Comparison of ENCODE assay signal across 1 cellular context in the genomic region with DNA sequence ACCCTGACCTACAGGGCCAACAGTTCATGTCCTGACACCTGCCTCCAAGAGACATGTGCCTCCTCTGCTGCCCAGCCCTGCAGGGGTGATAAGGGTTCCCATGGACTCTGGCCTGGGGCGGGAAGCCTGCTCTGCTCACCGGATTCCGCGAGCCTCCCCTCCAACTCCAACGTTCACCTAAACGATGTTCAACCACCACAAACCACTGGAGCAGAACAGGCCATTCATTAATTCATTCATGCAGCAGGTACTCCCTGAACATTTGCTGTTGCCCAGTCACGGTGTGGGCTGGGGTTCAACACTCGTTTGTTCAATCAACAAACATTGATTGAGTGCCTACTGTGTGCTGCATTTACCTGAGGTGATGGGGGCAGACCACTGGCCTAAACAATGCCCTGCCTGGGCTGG.
A peak's percentile ranks its signal among the peaks of the same experiment; 100 is the strongest.
TF ChIP-seq lines count a peak whose summit lies in the region.

No MANE protein-coding gene starts in this region.

TF ChIP-seq in HepG2, 621 proteins besides CTCF, POLR2A, EP300 and RAD21 (continued from another document and continues in another):
- TF ChIP-seq ZFP82 (CRISPR knock-in tag; IDR thresholded peaks at IDR 0.05; ENCODE audit: borderline replicate concordance) (no peak), GZF1 (CRISPR knock-in tag; IDR thresholded peaks at IDR 0.05) (0 out of 2 replicates have a peak, but pooled peaks have one; percentile 24), MZF1 (CRISPR knock-in tag; IDR thresholded peaks at IDR 0.05; ENCODE audit: borderline replicate concordance) (no peak), ZNF788 (CRISPR knock-in tag; IDR thresholded peaks at IDR 0.05; ENCODE audit: borderline replicate concordance) (peak; percentile 20; the same call in 1 of the 2 replicates), ZNF547 (CRISPR knock-in tag; IDR thresholded peaks at IDR 0.05) (peak; percentile 46; the same call in 1 of the 2 replicates), CCAR2 (optimal IDR thresholded peaks at IDR 0.05; ENCODE audit: low read depth, low read length) (no peak), ZNF264 (CRISPR knock-in tag; IDR thresholded peaks at IDR 0.05) (peak; percentile 43; the same call in 1 of the 2 replicates), MEF2D (CRISPR knock-in tag; IDR thresholded peaks at IDR 0.05) (peak; percentile 44; the same call in 1 of the 2 replicates), HIVEP1 (CRISPR knock-in tag; IDR thresholded peaks at IDR 0.05) (no peak), STAG1 (CRISPR knock-in tag; IDR thresholded peaks at IDR 0.05) (no peak), HNF4A (CRISPR knock-in tag; IDR thresholded peaks at IDR 0.05) (peak; percentile 92), TSC22D2 (CRISPR knock-in tag; IDR thresholded peaks at IDR 0.05; ENCODE audit: borderline replicate concordance) (no peak), PCBP1 (IDR thresholded peaks at IDR 0.05; ENCODE audit: borderline replicate concordance, low read depth, low read length) (no peak), SRSF4 (IDR thresholded peaks at IDR 0.05; ENCODE audit: low read depth, low read length, poor library complexity, severe bottlenecking) (no peak), ZBTB20 (CRISPR knock-in tag; IDR thresholded peaks at IDR 0.05; ENCODE audit: borderline replicate concordance, low read depth) (no peak), ZNF234 (CRISPR knock-in tag; conservative IDR thresholded peaks at IDR 0.05) (no peak), ZNF720 (CRISPR knock-in tag; IDR thresholded peaks at IDR 0.05) (no peak), PRMT3 (CRISPR knock-in tag; IDR thresholded peaks at IDR 0.05; ENCODE audit: borderline replicate concordance, low read depth) (no peak), ZSCAN31 (CRISPR knock-in tag; IDR thresholded peaks at IDR 0.05; ENCODE audit: low read depth) (no peak), KDM3A (CRISPR knock-in tag; IDR thresholded peaks at IDR 0.05; ENCODE audit: low read depth) (no peak), XRCC5 (optimal IDR thresholded peaks at IDR 0.05; ENCODE audit: low read length) (no peak), PITX1 (CRISPR knock-in tag; IDR thresholded peaks at IDR 0.05) (peak; percentile 38; the same call in 1 of the 2 replicates), FOSL1 (CRISPR knock-in tag; IDR thresholded peaks at IDR 0.05; ENCODE audit: borderline replicate concordance) (no peak), ATM (IDR thresholded peaks at IDR 0.05; ENCODE audit: borderline replicate concordance) (no peak), IKZF4 (CRISPR knock-in tag; IDR thresholded peaks at IDR 0.05; ENCODE audit: borderline replicate concordance, low read depth, not compliant biosample characterization) (peak; percentile 56), BHLHE40 (IDR thresholded peaks at IDR 0.05; ENCODE audit: low read length) (no peak), ZNF256 (CRISPR knock-in tag; conservative IDR thresholded peaks at IDR 0.05) (0 out of 2 replicates have a peak, but pooled peaks have one; percentile 34)
- TF ChIP-seq, protein P1, sequence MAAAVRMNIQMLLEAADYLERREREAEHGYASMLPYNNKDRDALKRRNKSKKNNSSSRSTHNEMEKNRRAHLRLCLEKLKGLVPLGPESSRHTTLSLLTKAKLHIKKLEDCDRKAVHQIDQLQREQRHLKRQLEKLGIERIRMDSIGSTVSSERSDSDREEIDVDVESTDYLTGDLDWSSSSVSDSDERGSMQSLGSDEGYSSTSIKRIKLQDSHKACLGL (CRISPR knock-in tag; IDR thresholded peaks at IDR 0.05), result no peak
- TF ChIP-seq, protein P2, sequence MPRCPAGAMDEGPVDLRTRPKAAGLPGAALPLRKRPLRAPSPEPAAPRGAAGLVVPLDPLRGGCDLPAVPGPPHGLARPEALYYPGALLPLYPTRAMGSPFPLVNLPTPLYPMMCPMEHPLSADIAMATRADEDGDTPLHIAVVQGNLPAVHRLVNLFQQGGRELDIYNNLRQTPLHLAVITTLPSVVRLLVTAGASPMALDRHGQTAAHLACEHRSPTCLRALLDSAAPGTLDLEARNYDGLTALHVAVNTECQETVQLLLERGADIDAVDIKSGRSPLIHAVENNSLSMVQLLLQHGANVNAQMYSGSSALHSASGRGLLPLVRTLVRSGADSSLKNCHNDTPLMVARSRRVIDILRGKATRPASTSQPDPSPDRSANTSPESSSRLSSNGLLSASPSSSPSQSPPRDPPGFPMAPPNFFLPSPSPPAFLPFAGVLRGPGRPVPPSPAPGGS (CRISPR knock-in tag; IDR thresholded peaks at IDR 0.05), result 0 out of 2 replicates have a peak, but pooled peaks have one; percentile 38
- TF ChIP-seq, protein P3, sequence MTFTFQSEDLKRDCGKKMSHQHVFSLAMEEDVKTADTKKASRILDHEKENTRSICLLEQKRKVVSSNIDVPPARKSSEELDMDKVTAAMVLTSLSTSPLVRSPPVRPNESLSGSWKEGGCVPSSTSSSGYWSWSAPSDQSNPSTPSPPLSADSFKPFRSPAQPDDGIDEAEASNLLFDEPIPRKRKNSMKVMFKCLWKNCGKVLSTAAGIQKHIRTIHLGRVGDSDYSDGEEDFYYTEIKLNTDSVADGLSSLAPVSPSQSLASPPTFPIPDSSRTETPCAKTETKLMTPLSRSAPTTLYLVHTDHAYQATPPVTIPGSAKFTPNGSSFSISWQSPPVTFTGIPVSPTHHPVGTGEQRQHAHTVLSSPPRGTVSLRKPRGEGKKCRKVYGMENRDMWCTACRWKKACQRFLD (CRISPR knock-in tag; IDR thresholded peaks at IDR 0.05; ENCODE audit: borderline replicate concordance), result no peak
- TF ChIP-seq, protein P4, sequence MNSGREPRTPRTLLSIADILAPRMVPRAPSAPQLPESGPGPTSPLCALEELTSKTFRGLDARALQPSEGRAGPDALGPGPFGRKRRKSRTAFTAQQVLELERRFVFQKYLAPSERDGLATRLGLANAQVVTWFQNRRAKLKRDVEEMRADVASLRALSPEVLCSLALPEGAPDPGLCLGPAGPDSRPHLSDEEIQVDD (CRISPR knock-in tag; IDR thresholded peaks at IDR 0.05; ENCODE audit: borderline replicate concordance), result 0 out of 2 replicates have a peak, but pooled peaks have one; percentile 49
- TF ChIP-seq, protein P5, sequence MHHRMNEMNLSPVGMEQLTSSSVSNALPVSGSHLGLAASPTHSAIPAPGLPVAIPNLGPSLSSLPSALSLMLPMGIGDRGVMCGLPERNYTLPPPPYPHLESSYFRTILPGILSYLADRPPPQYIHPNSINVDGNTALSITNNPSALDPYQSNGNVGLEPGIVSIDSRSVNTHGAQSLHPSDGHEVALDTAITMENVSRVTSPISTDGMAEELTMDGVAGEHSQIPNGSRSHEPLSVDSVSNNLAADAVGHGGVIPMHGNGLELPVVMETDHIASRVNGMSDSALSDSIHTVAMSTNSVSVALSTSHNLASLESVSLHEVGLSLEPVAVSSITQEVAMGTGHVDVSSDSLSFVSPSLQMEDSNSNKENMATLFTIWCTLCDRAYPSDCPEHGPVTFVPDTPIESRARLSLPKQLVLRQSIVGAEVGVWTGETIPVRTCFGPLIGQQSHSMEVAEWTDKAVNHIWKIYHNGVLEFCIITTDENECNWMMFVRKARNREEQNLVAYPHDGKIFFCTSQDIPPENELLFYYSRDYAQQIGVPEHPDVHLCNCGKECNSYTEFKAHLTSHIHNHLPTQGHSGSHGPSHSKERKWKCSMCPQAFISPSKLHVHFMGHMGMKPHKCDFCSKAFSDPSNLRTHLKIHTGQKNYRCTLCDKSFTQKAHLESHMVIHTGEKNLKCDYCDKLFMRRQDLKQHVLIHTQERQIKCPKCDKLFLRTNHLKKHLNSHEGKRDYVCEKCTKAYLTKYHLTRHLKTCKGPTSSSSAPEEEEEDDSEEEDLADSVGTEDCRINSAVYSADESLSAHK (CRISPR knock-in tag; IDR thresholded peaks at IDR 0.05; ENCODE audit: borderline replicate concordance), result no peak
- TF ChIP-seq, protein P6, sequence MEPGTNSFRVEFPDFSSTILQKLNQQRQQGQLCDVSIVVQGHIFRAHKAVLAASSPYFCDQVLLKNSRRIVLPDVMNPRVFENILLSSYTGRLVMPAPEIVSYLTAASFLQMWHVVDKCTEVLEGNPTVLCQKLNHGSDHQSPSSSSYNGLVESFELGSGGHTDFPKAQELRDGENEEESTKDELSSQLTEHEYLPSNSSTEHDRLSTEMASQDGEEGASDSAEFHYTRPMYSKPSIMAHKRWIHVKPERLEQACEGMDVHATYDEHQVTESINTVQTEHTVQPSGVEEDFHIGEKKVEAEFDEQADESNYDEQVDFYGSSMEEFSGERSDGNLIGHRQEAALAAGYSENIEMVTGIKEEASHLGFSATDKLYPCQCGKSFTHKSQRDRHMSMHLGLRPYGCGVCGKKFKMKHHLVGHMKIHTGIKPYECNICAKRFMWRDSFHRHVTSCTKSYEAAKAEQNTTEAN (CRISPR knock-in tag; conservative IDR thresholded peaks at IDR 0.05), result no peak
- TF ChIP-seq, protein P7, sequence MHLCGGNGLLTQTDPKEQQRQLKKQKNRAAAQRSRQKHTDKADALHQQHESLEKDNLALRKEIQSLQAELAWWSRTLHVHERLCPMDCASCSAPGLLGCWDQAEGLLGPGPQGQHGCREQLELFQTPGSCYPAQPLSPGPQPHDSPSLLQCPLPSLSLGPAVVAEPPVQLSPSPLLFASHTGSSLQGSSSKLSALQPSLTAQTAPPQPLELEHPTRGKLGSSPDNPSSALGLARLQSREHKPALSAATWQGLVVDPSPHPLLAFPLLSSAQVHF (CRISPR knock-in tag; IDR thresholded peaks at IDR 0.05), result no peak
- TF ChIP-seq, protein P8, sequence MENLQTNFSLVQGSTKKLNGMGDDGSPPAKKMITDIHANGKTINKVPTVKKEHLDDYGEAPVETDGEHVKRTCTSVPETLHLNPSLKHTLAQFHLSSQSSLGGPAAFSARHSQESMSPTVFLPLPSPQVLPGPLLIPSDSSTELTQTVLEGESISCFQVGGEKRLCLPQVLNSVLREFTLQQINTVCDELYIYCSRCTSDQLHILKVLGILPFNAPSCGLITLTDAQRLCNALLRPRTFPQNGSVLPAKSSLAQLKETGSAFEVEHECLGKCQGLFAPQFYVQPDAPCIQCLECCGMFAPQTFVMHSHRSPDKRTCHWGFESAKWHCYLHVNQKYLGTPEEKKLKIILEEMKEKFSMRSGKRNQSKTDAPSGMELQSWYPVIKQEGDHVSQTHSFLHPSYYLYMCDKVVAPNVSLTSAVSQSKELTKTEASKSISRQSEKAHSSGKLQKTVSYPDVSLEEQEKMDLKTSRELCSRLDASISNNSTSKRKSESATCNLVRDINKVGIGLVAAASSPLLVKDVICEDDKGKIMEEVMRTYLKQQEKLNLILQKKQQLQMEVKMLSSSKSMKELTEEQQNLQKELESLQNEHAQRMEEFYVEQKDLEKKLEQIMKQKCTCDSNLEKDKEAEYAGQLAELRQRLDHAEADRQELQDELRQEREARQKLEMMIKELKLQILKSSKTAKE (CRISPR knock-in tag; IDR thresholded peaks at IDR 0.05; ENCODE audit: borderline replicate concordance), result no peak
- TF ChIP-seq, protein P9, sequence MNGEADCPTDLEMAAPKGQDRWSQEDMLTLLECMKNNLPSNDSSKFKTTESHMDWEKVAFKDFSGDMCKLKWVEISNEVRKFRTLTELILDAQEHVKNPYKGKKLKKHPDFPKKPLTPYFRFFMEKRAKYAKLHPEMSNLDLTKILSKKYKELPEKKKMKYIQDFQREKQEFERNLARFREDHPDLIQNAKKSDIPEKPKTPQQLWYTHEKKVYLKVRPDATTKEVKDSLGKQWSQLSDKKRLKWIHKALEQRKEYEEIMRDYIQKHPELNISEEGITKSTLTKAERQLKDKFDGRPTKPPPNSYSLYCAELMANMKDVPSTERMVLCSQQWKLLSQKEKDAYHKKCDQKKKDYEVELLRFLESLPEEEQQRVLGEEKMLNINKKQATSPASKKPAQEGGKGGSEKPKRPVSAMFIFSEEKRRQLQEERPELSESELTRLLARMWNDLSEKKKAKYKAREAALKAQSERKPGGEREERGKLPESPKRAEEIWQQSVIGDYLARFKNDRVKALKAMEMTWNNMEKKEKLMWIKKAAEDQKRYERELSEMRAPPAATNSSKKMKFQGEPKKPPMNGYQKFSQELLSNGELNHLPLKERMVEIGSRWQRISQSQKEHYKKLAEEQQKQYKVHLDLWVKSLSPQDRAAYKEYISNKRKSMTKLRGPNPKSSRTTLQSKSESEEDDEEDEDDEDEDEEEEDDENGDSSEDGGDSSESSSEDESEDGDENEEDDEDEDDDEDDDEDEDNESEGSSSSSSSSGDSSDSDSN (CRISPR knock-in tag; IDR thresholded peaks at IDR 0.05), result peak; percentile 48; the same call in 1 of the 2 replicates
- TF ChIP-seq, protein P10, sequence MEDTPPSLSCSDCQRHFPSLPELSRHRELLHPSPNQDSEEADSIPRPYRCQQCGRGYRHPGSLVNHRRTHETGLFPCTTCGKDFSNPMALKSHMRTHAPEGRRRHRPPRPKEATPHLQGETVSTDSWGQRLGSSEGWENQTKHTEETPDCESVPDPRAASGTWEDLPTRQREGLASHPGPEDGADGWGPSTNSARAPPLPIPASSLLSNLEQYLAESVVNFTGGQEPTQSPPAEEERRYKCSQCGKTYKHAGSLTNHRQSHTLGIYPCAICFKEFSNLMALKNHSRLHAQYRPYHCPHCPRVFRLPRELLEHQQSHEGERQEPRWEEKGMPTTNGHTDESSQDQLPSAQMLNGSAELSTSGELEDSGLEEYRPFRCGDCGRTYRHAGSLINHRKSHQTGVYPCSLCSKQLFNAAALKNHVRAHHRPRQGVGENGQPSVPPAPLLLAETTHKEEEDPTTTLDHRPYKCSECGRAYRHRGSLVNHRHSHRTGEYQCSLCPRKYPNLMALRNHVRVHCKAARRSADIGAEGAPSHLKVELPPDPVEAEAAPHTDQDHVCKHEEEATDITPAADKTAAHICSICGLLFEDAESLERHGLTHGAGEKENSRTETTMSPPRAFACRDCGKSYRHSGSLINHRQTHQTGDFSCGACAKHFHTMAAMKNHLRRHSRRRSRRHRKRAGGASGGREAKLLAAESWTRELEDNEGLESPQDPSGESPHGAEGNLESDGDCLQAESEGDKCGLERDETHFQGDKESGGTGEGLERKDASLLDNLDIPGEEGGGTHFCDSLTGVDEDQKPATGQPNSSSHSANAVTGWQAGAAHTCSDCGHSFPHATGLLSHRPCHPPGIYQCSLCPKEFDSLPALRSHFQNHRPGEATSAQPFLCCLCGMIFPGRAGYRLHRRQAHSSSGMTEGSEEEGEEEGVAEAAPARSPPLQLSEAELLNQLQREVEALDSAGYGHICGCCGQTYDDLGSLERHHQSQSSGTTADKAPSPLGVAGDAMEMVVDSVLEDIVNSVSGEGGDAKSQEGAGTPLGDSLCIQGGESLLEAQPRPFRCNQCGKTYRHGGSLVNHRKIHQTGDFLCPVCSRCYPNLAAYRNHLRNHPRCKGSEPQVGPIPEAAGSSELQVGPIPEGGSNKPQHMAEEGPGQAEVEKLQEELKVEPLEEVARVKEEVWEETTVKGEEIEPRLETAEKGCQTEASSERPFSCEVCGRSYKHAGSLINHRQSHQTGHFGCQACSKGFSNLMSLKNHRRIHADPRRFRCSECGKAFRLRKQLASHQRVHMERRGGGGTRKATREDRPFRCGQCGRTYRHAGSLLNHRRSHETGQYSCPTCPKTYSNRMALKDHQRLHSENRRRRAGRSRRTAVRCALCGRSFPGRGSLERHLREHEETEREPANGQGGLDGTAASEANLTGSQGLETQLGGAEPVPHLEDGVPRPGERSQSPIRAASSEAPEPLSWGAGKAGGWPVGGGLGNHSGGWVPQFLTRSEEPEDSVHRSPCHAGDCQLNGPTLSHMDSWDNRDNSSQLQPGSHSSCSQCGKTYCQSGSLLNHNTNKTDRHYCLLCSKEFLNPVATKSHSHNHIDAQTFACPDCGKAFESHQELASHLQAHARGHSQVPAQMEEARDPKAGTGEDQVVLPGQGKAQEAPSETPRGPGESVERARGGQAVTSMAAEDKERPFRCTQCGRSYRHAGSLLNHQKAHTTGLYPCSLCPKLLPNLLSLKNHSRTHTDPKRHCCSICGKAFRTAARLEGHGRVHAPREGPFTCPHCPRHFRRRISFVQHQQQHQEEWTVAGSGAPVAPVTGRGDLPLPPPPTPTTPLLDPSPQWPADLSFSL (CRISPR knock-in tag; IDR thresholded peaks at IDR 0.05), result no peak
